Comparison of ENCODE assay signal across 17 cellular contexts in the genomic region with DNA sequence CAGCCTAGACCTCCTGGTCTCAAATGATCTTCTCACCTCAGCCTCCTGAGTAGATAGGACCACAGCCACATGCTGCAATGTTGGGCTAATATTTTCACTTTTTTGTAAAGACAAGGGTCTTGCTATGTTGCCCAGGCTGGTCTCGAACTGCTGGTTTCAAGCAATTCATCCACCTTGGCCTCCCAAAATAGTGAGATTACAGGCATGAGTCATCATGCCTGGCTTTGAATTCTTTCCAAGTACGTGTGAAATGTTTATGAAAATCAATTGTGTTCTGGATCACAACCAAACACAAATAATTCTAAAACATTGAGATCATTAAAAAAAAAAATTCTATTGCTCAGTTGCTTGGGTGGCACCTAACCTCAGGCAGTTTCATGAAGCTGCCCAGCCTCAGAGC. TPM values are rescaled to one million over a fixed set of nuclear protein-coding genes. Genes with fewer than 3 reads are reported as not detected.
A peak's percentile ranks its signal among the peaks of the same experiment; 100 is the strongest.
DNase-seq lines count a peak whose midpoint lies in the region; ATAC-seq, FAIRE-seq and TF ChIP-seq lines count a peak whose summit lies in the region.
"Had no signal": no experiment of that assay in that cellular context is flagged by ENCODE, and none has a peak within 500 bp of the region (broad histone marks: within the 10 kb centered on the region; RNA-seq: fewer than 3 reads in every experiment).

No MANE protein-coding gene starts in this region.

- no peaks in the 10 kb centered on the region for H3K9me3 ChIP-seq in MG63
- H3K9me3 ChIP-seq: left lung had no signal

- no peaks in the 10 kb centered on the region for H3K27me3 ChIP-seq in MG63
- no peaks in the 10 kb centered on the region for H3K27me3 ChIP-seq in bronchial epithelial cell (ENCODE audit: control insufficient read depth, insufficient read depth, low read length)
- H3K27me3 ChIP-seq: left lung had no signal

- TF ChIP-seq CTCF in AG10803 (conservative IDR thresholded peaks at IDR 0.05; ENCODE audit: low read length) (no peak), bronchial epithelial cell (IDR thresholded peaks at IDR 0.05; ENCODE audit: insufficient read depth, low read length, severe bottlenecking) (no peak), progenitor cell of endocrine pancreas (IDR thresholded peaks at IDR 0.05; ENCODE audit: unreplicated experiment) (no peak)

- FAIRE-seq in bronchial epithelial cell (lab: Jason Lieb, UNC), result no peak

- H3K4me1 Mint-ChIP-seq in progenitor cell of endocrine pancreas (ENCODE audit: low read depth), result peaks cover 4% of the 10 kb centered on the region

- H3K4me3 ChIP-seq in AG10803 (ENCODE audit: low read length) (no peak overlapping the region), MG63 (no peak overlapping the region), bronchial epithelial cell (ENCODE audit: low read depth, low read length) (no peak overlapping the region)
- H3K4me3 ChIP-seq: coronary artery, left lung had no signal

- H3K36me3 ChIP-seq in MG63, result no peaks in the 10 kb centered on the region
- no peaks in the 10 kb centered on the region for H3K36me3 ChIP-seq in bronchial epithelial cell (ENCODE audit: control insufficient read depth, insufficient read depth, low read length)
- H3K36me3 ChIP-seq: left lung had no signal

- DNase-seq in AG10803 (ENCODE audit: low read depth) (peak; percentile 66), MG63 (peak; percentile 10), bronchial epithelial cell (ENCODE audit: low read depth) (peak; percentile 29), iris pigment epithelial cell (ENCODE audit: low read depth) (peak; percentile 54), progenitor cell of endocrine pancreas (ENCODE audit: low spot score, unreplicated experiment) (no peak), MV-4-11 (lab: John Stamatoyannopoulos, UW) (no peak), cortex of kidney (lab: John Stamatoyannopoulos, UW) (no peak)
- DNase-seq: activated CD4-positive, alpha-beta T cell treated with anti-CD3 and anti-CD28 coated beads, Interleukin-2, amount 50 U/mL, for 1 hour; activated CD8-positive, alpha-beta memory T cell treated with anti-CD3 and anti-CD28 coated beads, Interleukin-2, amount 50 U/mL, for 48 hours; left lung; NCI-H1436 treated with DMSO at 0.1 percent for 48 hours; NCI-H2171; right cardiac atrium; stimulated activated CD4-positive, alpha-beta T cell treated with anti-CD3 and anti-CD28 coated beads, Interleukin-15, amount 100 ng/mL, for 24 hours had no signal

- H3K27me3 Mint-ChIP-seq in progenitor cell of endocrine pancreas, result no peaks in the 10 kb centered on the region

- peaks cover 2% of the 10 kb centered on the region for H3K9me3 Mint-ChIP-seq in progenitor cell of endocrine pancreas (ENCODE audit: low read depth)
- H3K9me3 Mint-ChIP-seq: T-helper 1 cell treated with Interleukin-12 subunit alpha and Interleukin-12 subunit beta and Interleukin-4 antibody, amounts not matched to agents 30 μg/mL and 1 μg/mL, for 36 hours had no signal

- H3K36me3 Mint-ChIP-seq in progenitor cell of endocrine pancreas (ENCODE audit: insufficient read depth), result peaks cover 3% of the 10 kb centered on the region

- ATAC-seq in HG03565 (IDR thresholded peaks at IDR 0.05; ENCODE audit: unreplicated experiment), result no peak
- ATAC-seq: left lung, right cardiac atrium had no signal

- no peak overlapping the region for H3K27ac Mint-ChIP-seq in progenitor cell of endocrine pancreas
- H3K27ac Mint-ChIP-seq: T-helper 1 cell treated with Interleukin-12 subunit alpha and Interleukin-12 subunit beta and Interleukin-4 antibody, amounts not matched to agents 30 μg/mL and 1 μg/mL, for 36 hours had no signal

- no peak overlapping the region for H3K4me3 Mint-ChIP-seq in progenitor cell of endocrine pancreas (ENCODE audit: low read depth)
- H3K4me3 Mint-ChIP-seq: T-helper 1 cell treated with Interleukin-12 subunit alpha and Interleukin-12 subunit beta and Interleukin-4 antibody, amounts not matched to agents 30 μg/mL and 1 μg/mL, for 36 hours had no signal

RNA-seq across cellular contexts. Expression of gene ING1, which starts 44.7 kb away (rescaled TPM):
- total RNA-seq in MG63 (2014; rRNA removed; shearing (Covaris generic); ENCODE audit: low replicate concordance), result 5.2 and 14.7 TPM in 2 replicates
- 13.4 and 19.1 TPM in 2 replicates for total RNA-seq in bronchial epithelial cell
- total RNA-seq in progenitor cell of endocrine pancreas, result 18.5 and 20.7 TPM in 2 replicates

RNA-seq across cellular contexts. Expression of gene CARS2, which starts 52.3 kb away (rescaled TPM):
- total RNA-seq in MG63 (2014; rRNA removed; shearing (Covaris generic); ENCODE audit: low replicate concordance), result 147 and 177 TPM in 2 replicates
- total RNA-seq in bronchial epithelial cell, result 108 and 152 TPM in 2 replicates
- total RNA-seq in progenitor cell of endocrine pancreas, result 90.4 and 92.4 TPM in 2 replicates

Comparison
In these comparisons a context has a peak if more than half of its experiments do, and no peak if none do; other contexts are left out.
1. DNase-seq: peak in AG10803 (single experiment), MG63 (single experiment), bronchial epithelial cell (single experiment) and iris pigment epithelial cell (single experiment); none in progenitor cell of endocrine pancreas (single experiment), MV-4-11 (single experiment) and cortex of kidney (single experiment).